In genomic region chr18:62828852-62829251, GRCh38 we compare ENCODE assay signal across 22 cellular contexts.
DNase-seq lines count a peak whose midpoint lies in the region; ATAC-seq, FAIRE-seq and TF ChIP-seq lines count a peak whose summit lies in the region.
"Had no signal": no experiment of that assay in that cellular context is flagged by ENCODE, and none has a peak within 500 bp of the region (broad histone marks: within the 10 kb centered on the region; RNA-seq: fewer than 3 reads in every experiment).

No MANE protein-coding gene starts in this region.

- no peaks in the 10 kb centered on the region for H3K27me3 ChIP-seq in H9 (ENCODE audit: insufficient read depth, low read length)
- H3K27me3 ChIP-seq: body of pancreas, esophagus squamous epithelium had no signal

- H4K5ac ChIP-seq in H9 (ENCODE audit: insufficient read length, low read depth, low read length), result no peak overlapping the region

- peaks cover 10 to 12% (median 11%) of the 10 kb centered on the region in 3 experiments for H3K36me3 Mint-ChIP-seq in H9 (ENCODE audit: insufficient read depth in 1 of 3, low read depth in 3 of 3)
- H3K36me3 Mint-ChIP-seq in dendritic cell treated with granulocyte-macrophage colony-stimulating factor and Interleukin-4, amounts not matched to agents 40 ng/mL and 50 ng/mL, for 4 days (ENCODE audit: low read depth), result peaks cover 7% of the 10 kb centered on the region

- H3K79me1 ChIP-seq in H9 (ENCODE audit: insufficient read depth, low read depth, low read length, poor library complexity, severe bottlenecking), result no peaks in the 10 kb centered on the region

- H3K23me2 ChIP-seq in H9 (ENCODE audit: insufficient read length, low read depth, low read length, poor library complexity, severe bottlenecking), result no peaks in the 10 kb centered on the region

- H4K91ac ChIP-seq in H9 (ENCODE audit: insufficient read length, low read depth, low read length), result no peak overlapping the region

- H3K4me3 Mint-ChIP-seq in H9, result no peak overlapping the region
- H3K4me3 Mint-ChIP-seq in dendritic cell treated with granulocyte-macrophage colony-stimulating factor and Interleukin-4, amounts not matched to agents 40 ng/mL and 50 ng/mL, for 4 days, result no peak overlapping the region
- H3K4me3 Mint-ChIP-seq: effector memory CD8-positive, alpha-beta T cell; neural crest cell had no signal

- peaks cover 44 to 49% of the 10 kb centered on the region in 2 experiments for H3K4me1 Mint-ChIP-seq in H9
- peaks cover 26% of the 10 kb centered on the region for H3K4me1 Mint-ChIP-seq in dendritic cell treated with granulocyte-macrophage colony-stimulating factor and Interleukin-4, amounts not matched to agents 40 ng/mL and 50 ng/mL, for 4 days (ENCODE audit: low read depth)

- H2AK5ac ChIP-seq in H9 (ENCODE audit: insufficient read length, low read length), result no peak overlapping the region

- intact Hi-C loops in dendritic cell treated with granulocyte-macrophage colony-stimulating factor and Interleukin-4, amounts not matched to agents 40 ng/mL and 50 ng/mL, for 4 days (cut with micrococcal nuclease), result loop anchor here (10.0 kb wide), 1 partner anchor 106 kb away; no protein-coding TSS in a partner anchor

- H3K18ac ChIP-seq in H9 (ENCODE audit: insufficient read length, low read depth, low read length), result no peak overlapping the region

- no CpG with 5 or more reads among the region's 1 CpG for WGBS in H9 (ENCODE audit: extremely low coverage, insufficient read length, low lambda C conversion rate)

- no peak overlapping the region for H3K4ac ChIP-seq in H9 (ENCODE audit: low read depth, low read length)

- ATAC-seq in GM21390 (IDR thresholded peaks at IDR 0.05; ENCODE audit: unreplicated experiment), result no peak
- ATAC-seq: effector memory CD8-positive, alpha-beta T cell; mucosa of descending colon; PC-3; sciatic nerve had no signal

- peaks cover 15% of the 10 kb centered on the region; the same call in 1 of the 2 replicates for H3K79me2 ChIP-seq in H9 (ENCODE audit: insufficient read depth, low read length)

- no peak overlapping the region for H4K8ac ChIP-seq in H9 (replicated peaks; ENCODE audit: insufficient read length, low read depth, low read length)

- no peaks in the 10 kb centered on the region; the same call in 1 of the 2 replicates for H3K4me1 ChIP-seq in H9 (ENCODE audit: insufficient read depth, low read length)

- TF ChIP-seq CTCF in D721Med (IDR thresholded peaks at IDR 0.05; ENCODE audit: insufficient read depth, missing control alignments), result no peak
- TF ChIP-seq CTCF in H9 (conservative IDR thresholded peaks at IDR 0.05), result no peak

- DNase-seq in D721Med (ENCODE audit: insufficient read length, low spot score), result no peak
- DNase-seq in H9, result no peak
- DNase-seq in RPMI8226, result peak; percentile 47
- no peak for DNase-seq in stimulated activated CD4-positive, alpha-beta T cell treated with anti-CD3 and anti-CD28 coated beads, Interleukin-15, amount 100 ng/mL, for 24 hours
- DNase-seq in HT-29 (ENCODE audit: low spot score), result no peak
- no peak for DNase-seq in NCI-H1048 (lab: John Stamatoyannopoulos, UW)
- DNase-seq: ACHN; effector memory CD8-positive, alpha-beta T cell; esophagus squamous epithelium; GDM1; islet precursor cell; mucosa of descending colon; NCI-H1436; PC-3; SHP77; T-helper 1 cell had no signal

- peak; percentile 98 for FAIRE-seq in D721Med (lab: Jason Lieb, UNC)

- H3K14ac ChIP-seq in H9 (ENCODE audit: insufficient read depth, low read length), result no peak overlapping the region

- no peak overlapping the region for H3T11ph ChIP-seq in H9 (ENCODE audit: low read length)

- no peak overlapping the region for H2BK5ac ChIP-seq in H9 (ENCODE audit: insufficient read length, low read length)

- no peak overlapping the region for H3K56ac ChIP-seq in H9 (ENCODE audit: insufficient read length, low read depth, low read length)

- H4K20me1 ChIP-seq in H9 (ENCODE audit: control insufficient read depth, insufficient read depth, insufficient read length), result no peaks in the 10 kb centered on the region

- H3K27ac Mint-ChIP-seq in H9, result peak overlapping the region in 2 of 3 experiments; percentile 21 to 52; a peak in 3 of 7 replicates
- H3K27ac Mint-ChIP-seq in dendritic cell treated with granulocyte-macrophage colony-stimulating factor and Interleukin-4, amounts not matched to agents 40 ng/mL and 50 ng/mL, for 4 days, result peak overlapping the region; percentile 79
- H3K27ac Mint-ChIP-seq: effector memory CD8-positive, alpha-beta T cell had no signal

- no peak overlapping the region for H3K23ac ChIP-seq in H9 (ENCODE audit: insufficient read length, low read depth, low read length)

- no peak overlapping the region for H2BK120ac ChIP-seq in H9 (ENCODE audit: low read depth, low read length, poor library complexity, severe bottlenecking)

- no peak overlapping the region for H2BK20ac ChIP-seq in H9 (ENCODE audit: low read depth, low read length, poor library complexity, severe bottlenecking)

- H3K27me3 Mint-ChIP-seq in H9 (ENCODE audit: low read depth), result no peaks in the 10 kb centered on the region
- no peaks in the 10 kb centered on the region for H3K27me3 Mint-ChIP-seq in dendritic cell treated with granulocyte-macrophage colony-stimulating factor and Interleukin-4, amounts not matched to agents 40 ng/mL and 50 ng/mL, for 4 days
- H3K27me3 Mint-ChIP-seq: effector memory CD8-positive, alpha-beta T cell had no signal

- H3K4me2 ChIP-seq in H9 (ENCODE audit: insufficient read depth, insufficient read length, low read length), result no peak overlapping the region

- H2AFZ ChIP-seq in H9 (ENCODE audit: low read length), result no peak overlapping the region

- no peak overlapping the region for H2BK15ac ChIP-seq in H9 (ENCODE audit: low read depth, low read length)

- no peak overlapping the region for H3K27ac ChIP-seq in H9 (ENCODE audit: insufficient read length, low read depth, low read length)
- H3K27ac ChIP-seq: C4-2B, esophagus squamous epithelium had no signal

- no peak overlapping the region for H3K9ac ChIP-seq in H9 (ENCODE audit: extremely low read depth, insufficient read length, low read length)

- H2BK12ac ChIP-seq in H9 (ENCODE audit: insufficient read length, low read depth, low read length), result no peak overlapping the region

- H3K9me3 ChIP-seq in H9 (ENCODE audit: control insufficient read depth, low read depth, low read length), result no peaks in the 10 kb centered on the region
- H3K9me3 ChIP-seq: body of pancreas, esophagus squamous epithelium, mucosa of descending colon had no signal

- H3K9me3 Mint-ChIP-seq in H9, result no peaks in the 10 kb centered on the region
- H3K9me3 Mint-ChIP-seq in dendritic cell treated with granulocyte-macrophage colony-stimulating factor and Interleukin-4, amounts not matched to agents 40 ng/mL and 50 ng/mL, for 4 days, result no peaks in the 10 kb centered on the region
- H3K9me3 Mint-ChIP-seq: effector memory CD8-positive, alpha-beta T cell; neural crest cell had no signal
